In the genomic region with DNA sequence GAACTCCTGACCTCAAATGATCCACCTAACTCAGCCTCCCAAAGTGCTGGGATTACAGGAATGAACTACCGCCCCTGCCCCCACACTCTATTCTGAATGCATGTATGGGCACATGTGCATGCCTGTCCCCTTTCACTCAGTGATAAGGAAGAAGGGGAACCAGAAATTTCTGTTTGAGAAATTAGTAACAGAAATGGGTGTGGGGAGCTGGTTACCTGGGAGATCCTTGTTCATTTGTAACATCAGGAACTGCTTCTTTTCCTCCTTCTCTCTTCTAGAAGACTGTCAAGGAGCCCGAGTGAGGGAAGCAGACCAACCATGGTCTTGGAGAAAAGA, we compare ENCODE assay signal across 1 cellular context.
TF ChIP-seq lines count a peak whose summit lies in the region.

No MANE protein-coding gene starts in this region.

TF ChIP-seq in IMR-90, 13 proteins besides CTCF, POLR2A, EP300 and RAD21:
- no peak for TF ChIP-seq MXI1 (IDR thresholded peaks at IDR 0.05; ENCODE audit: borderline replicate concordance, low read depth, low read length)
